Comparison of ENCODE assay signal across 15 cellular contexts in the genomic region with DNA sequence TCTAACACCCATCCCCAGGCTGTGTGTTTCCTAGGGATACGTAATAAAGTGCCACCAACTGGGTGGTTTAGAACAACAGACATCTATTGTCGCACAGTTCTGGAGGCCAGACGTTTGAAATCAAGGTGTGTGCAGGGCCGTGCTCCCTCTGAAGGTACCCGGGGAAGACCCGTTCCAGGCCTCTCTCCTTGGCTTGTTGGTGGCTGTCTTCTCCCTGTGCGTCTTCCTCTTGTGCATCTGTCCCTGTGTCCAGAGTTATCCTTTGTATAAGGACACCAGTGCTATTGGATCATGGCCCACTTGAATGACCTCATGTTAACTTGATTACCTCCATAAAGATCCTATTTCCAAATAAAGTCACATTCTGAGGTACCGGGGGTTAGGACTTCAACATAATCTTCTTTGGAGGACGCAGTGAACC. TPM values are rescaled to one million over a fixed set of nuclear protein-coding genes. Genes with fewer than 3 reads are reported as not detected.
A peak's percentile ranks its signal among the peaks of the same experiment; 100 is the strongest.
DNase-seq lines count a peak whose midpoint lies in the region; ATAC-seq and TF ChIP-seq lines count a peak whose summit lies in the region.
"Had no signal": no experiment of that assay in that cellular context is flagged by ENCODE, and none has a peak within 500 bp of the region (broad histone marks: within the 10 kb centered on the region; RNA-seq: fewer than 3 reads in every experiment).

No MANE protein-coding gene starts in this region.

- no peak overlapping the region for H3K4me3 Mint-ChIP-seq in activated T-helper 2 cell treated with anti-CD3 and anti-CD28 coated beads, Interferon-gamma antibody, Interleukin-2, Interleukin-4, amounts not matched to agents 10 μg/mL and 5 μg/mL and 100 μg/mL, durations not matched to agents 14 hours and 24 hours and 36 hours (ENCODE audit: low read depth)
- H3K4me3 Mint-ChIP-seq in neural progenitor cell (no peak overlapping the region), type B pancreatic cell (no peak overlapping the region)
- H3K4me3 Mint-ChIP-seq: activated T-helper 1 cell treated with anti-CD3 and anti-CD28 coated beads, Interleukin-12 subunit alpha, Interleukin-12 subunit beta, Interleukin-2, Interleukin-4 antibody, amounts not matched to agents 30 ng/mL and 10 ng/mL and 1 ng/mL, durations not matched to agents 14 hours and 24 hours and 36 hours had no signal

- no peak overlapping the region for H3K9ac ChIP-seq in neural progenitor cell

- H4K20me1 ChIP-seq in neural progenitor cell (ENCODE audit: low read depth): no peaks in the 10 kb centered on the region

- H2AFZ ChIP-seq in neural progenitor cell (replicated peaks): peak overlapping the region; percentile 37

- no peaks in the 10 kb centered on the region for H3K9me3 Mint-ChIP-seq in activated T-helper 2 cell treated with anti-CD3 and anti-CD28 coated beads, Interferon-gamma antibody, Interleukin-2, Interleukin-4, amounts not matched to agents 10 μg/mL and 5 μg/mL and 100 μg/mL, durations not matched to agents 14 hours and 24 hours and 36 hours
- no peaks in the 10 kb centered on the region for H3K9me3 Mint-ChIP-seq in neural progenitor cell
- no peaks in the 10 kb centered on the region for H3K9me3 Mint-ChIP-seq in type B pancreatic cell
- H3K9me3 Mint-ChIP-seq: activated T-helper 1 cell treated with anti-CD3 and anti-CD28 coated beads, Interleukin-12 subunit alpha, Interleukin-12 subunit beta, Interleukin-2, Interleukin-4 antibody, amounts not matched to agents 30 ng/mL and 10 ng/mL and 1 ng/mL, durations not matched to agents 14 hours and 24 hours and 36 hours had no signal

- H3K27ac Mint-ChIP-seq in activated T-helper 2 cell treated with anti-CD3 and anti-CD28 coated beads, Interferon-gamma antibody, Interleukin-2, Interleukin-4, amounts not matched to agents 10 μg/mL and 5 μg/mL and 100 μg/mL, durations not matched to agents 14 hours and 24 hours and 36 hours: peak overlapping the region; percentile 40
- H3K27ac Mint-ChIP-seq in neural progenitor cell: no peak overlapping the region
- H3K27ac Mint-ChIP-seq in type B pancreatic cell: no peak overlapping the region
- H3K27ac Mint-ChIP-seq: activated T-helper 1 cell treated with anti-CD3 and anti-CD28 coated beads, Interleukin-12 subunit alpha, Interleukin-12 subunit beta, Interleukin-2, Interleukin-4 antibody, amounts not matched to agents 30 ng/mL and 10 ng/mL and 1 ng/mL, durations not matched to agents 14 hours and 24 hours and 36 hours had no signal

- H3K27me3 Mint-ChIP-seq in activated T-helper 2 cell treated with anti-CD3 and anti-CD28 coated beads, Interferon-gamma antibody, Interleukin-2, Interleukin-4, amounts not matched to agents 10 μg/mL and 5 μg/mL and 100 μg/mL, durations not matched to agents 14 hours and 24 hours and 36 hours (ENCODE audit: low read depth): no peaks in the 10 kb centered on the region
- H3K27me3 Mint-ChIP-seq in neural progenitor cell (ENCODE audit: insufficient read depth, low read depth) (peaks cover 3% of the 10 kb centered on the region), type B pancreatic cell (no peaks in the 10 kb centered on the region)

- H3K36me3 ChIP-seq in left ventricle myocardium inferior: no peaks in the 10 kb centered on the region
- H3K36me3 ChIP-seq in neural progenitor cell: no peaks in the 10 kb centered on the region
- no peaks in the 10 kb centered on the region for H3K36me3 ChIP-seq in suprapubic skin

- H3K9me3 ChIP-seq in left ventricle myocardium inferior (replicated peaks) (no peaks in the 10 kb centered on the region), neural progenitor cell (ENCODE audit: low read depth) (no peaks in the 10 kb centered on the region), suprapubic skin (no peaks in the 10 kb centered on the region)

- peaks cover 25% of the 10 kb centered on the region for H3K4me1 Mint-ChIP-seq in activated T-helper 2 cell treated with anti-CD3 and anti-CD28 coated beads, Interferon-gamma antibody, Interleukin-2, Interleukin-4, amounts not matched to agents 10 μg/mL and 5 μg/mL and 100 μg/mL, durations not matched to agents 14 hours and 24 hours and 36 hours (ENCODE audit: low read depth)
- peaks cover 26% of the 10 kb centered on the region for H3K4me1 Mint-ChIP-seq in neural progenitor cell
- H3K4me1 Mint-ChIP-seq in type B pancreatic cell (ENCODE audit: unreplicated experiment): peaks cover 41% of the 10 kb centered on the region

- WGBS in suprapubic skin: 56% methylated on average over 9 of the region's 9 CpGs

- peak overlapping the region; percentile 39 for H3K4me3 ChIP-seq in left ventricle myocardium inferior
- H3K4me3 ChIP-seq in neural progenitor cell: no peak overlapping the region
- H3K4me3 ChIP-seq in suprapubic skin: no peak overlapping the region
- H3K4me3 ChIP-seq: dorsolateral prefrontal cortex had no signal

- TF ChIP-seq CTCF in left ventricle myocardium inferior (IDR thresholded peaks at IDR 0.05; ENCODE audit: borderline replicate concordance) (no peak), neural progenitor cell (IDR thresholded peaks at IDR 0.05) (no peak), suprapubic skin (IDR thresholded peaks at IDR 0.05) (no peak), type B pancreatic cell (conservative IDR thresholded peaks at IDR 0.05) (no peak)

- intact Hi-C loops in activated T-helper 2 cell treated with anti-CD3 and anti-CD28 coated beads, Interferon-gamma antibody, Interleukin-2, Interleukin-4, amounts not matched to agents 10 μg/mL and 5 μg/mL and 100 μg/mL, durations not matched to agents 14 hours and 24 hours and 36 hours (cut with micrococcal nuclease): no loop called here
- intact Hi-C loops in left ventricle myocardium inferior (cut with micrococcal nuclease): no loop called here

- no peak for TF ChIP-seq POLR2A in suprapubic skin (IDR thresholded peaks at IDR 0.05)

- no peaks in the 10 kb centered on the region for H3F3A ChIP-seq in neural progenitor cell (ENCODE audit: low read depth)

- peak overlapping the region; percentile 97 for H3K27ac ChIP-seq in left ventricle myocardium inferior (replicated peaks)
- H3K27ac ChIP-seq in neural progenitor cell: no peak overlapping the region
- peak overlapping the region; percentile 69 for H3K27ac ChIP-seq in suprapubic skin

- H3K36me3 Mint-ChIP-seq in activated T-helper 2 cell treated with anti-CD3 and anti-CD28 coated beads, Interferon-gamma antibody, Interleukin-2, Interleukin-4, amounts not matched to agents 10 μg/mL and 5 μg/mL and 100 μg/mL, durations not matched to agents 14 hours and 24 hours and 36 hours (ENCODE audit: low read depth): peaks cover 13% of the 10 kb centered on the region
- H3K36me3 Mint-ChIP-seq in neural progenitor cell (peaks cover 1% of the 10 kb centered on the region), type B pancreatic cell (no peaks in the 10 kb centered on the region)

- H3K4me2 ChIP-seq in neural progenitor cell: peak overlapping the region; percentile 40

- DNase-seq in activated T-helper 2 cell treated with anti-CD3 and anti-CD28 coated beads, Interferon-gamma antibody, Interleukin-2, Interleukin-4, amounts not matched to agents 10 μg/mL and 5 μg/mL and 100 μg/mL, durations not matched to agents 14 hours and 24 hours and 36 hours (ENCODE audit: low spot score): no peak
- no peak for DNase-seq in left ventricle myocardium inferior
- DNase-seq in neural progenitor cell (ENCODE audit: low spot score): no peak
- DNase-seq in suprapubic skin (ENCODE audit: low spot score in 2 of 2): no peak
- no peak for DNase-seq in type B pancreatic cell (ENCODE audit: extremely low spot score, unreplicated experiment)
- no peak for DNase-seq in stimulated activated CD4-positive, alpha-beta T cell treated with anti-CD3 and anti-CD28 coated beads, Interleukin-12 subunit alpha, Interleukin-12 subunit beta, amount 100 ng/mL, for 4 hours
- no peak for DNase-seq in T-helper 2 cell
- DNase-seq: activated CD4-positive, alpha-beta T cell treated with anti-CD3 and anti-CD28 coated beads, Interleukin-2, amount 50 U/mL, for 1 hour; dorsolateral prefrontal cortex; GF-D8; NCI-H2029; NCI-H748 treated with DMSO at 0.1 percent for 48 hours; stimulated activated CD4-positive, alpha-beta T cell treated with anti-CD3 and anti-CD28 coated beads, Interleukin-4, amount 100 ng/mL, for 24 hours had no signal

- TF ChIP-seq EP300 in suprapubic skin (IDR thresholded peaks at IDR 0.05): no peak

- no peak for ATAC-seq in HG03457 (IDR thresholded peaks at IDR 0.05; ENCODE audit: unreplicated experiment)

- H3K27me3 ChIP-seq in left ventricle myocardium inferior (ENCODE audit: low read depth) (no peaks in the 10 kb centered on the region), neural progenitor cell (no peaks in the 10 kb centered on the region), suprapubic skin (no peaks in the 10 kb centered on the region)
- H3K27me3 ChIP-seq: dorsolateral prefrontal cortex had no signal

- peaks cover 96% of the 10 kb centered on the region for H3K4me1 ChIP-seq in left ventricle myocardium inferior
- peaks cover 27% of the 10 kb centered on the region for H3K4me1 ChIP-seq in neural progenitor cell
- peaks cover 31% of the 10 kb centered on the region for H3K4me1 ChIP-seq in suprapubic skin

- no peaks in the 10 kb centered on the region for H3K79me2 ChIP-seq in neural progenitor cell (ENCODE audit: low read depth)

RNA-seq across cellular contexts. Expression of a gene that starts 15.6 kb away (rescaled TPM):
- 24.4 and 24.7 TPM in 2 replicates for total RNA-seq in activated T-helper 2 cell treated with anti-CD3 and anti-CD28 coated beads, Interferon-gamma antibody, Interleukin-2, Interleukin-4, amounts not matched to agents 10 μg/mL and 5 μg/mL and 100 μg/mL, durations not matched to agents 14 hours and 24 hours and 36 hours
- 52.8 TPM for total RNA-seq in left ventricle myocardium inferior
- 4.3 and 6.2 TPM in 2 replicates for total RNA-seq in neural progenitor cell (ENCODE audit: low replicate concordance)
- 1 to 10 TPM; 4.8 to 9.0 (median 6.7) TPM for total RNA-seq in suprapubic skin
- 10.8 and 24.8 TPM in 2 replicates for total RNA-seq in type B pancreatic cell (ENCODE audit: low replicate concordance)

RNA-seq across cellular contexts. Expression of a gene that starts 44.4 kb away (rescaled TPM):
- total RNA-seq in activated T-helper 2 cell treated with anti-CD3 and anti-CD28 coated beads, Interferon-gamma antibody, Interleukin-2, Interleukin-4, amounts not matched to agents 10 μg/mL and 5 μg/mL and 100 μg/mL, durations not matched to agents 14 hours and 24 hours and 36 hours: 177 and 182 TPM in 2 replicates
- total RNA-seq in left ventricle myocardium inferior (301 TPM), neural progenitor cell (ENCODE audit: low replicate concordance) (338 and 405 TPM in 2 replicates), suprapubic skin (10 to 100 TPM; 58.8 to 78.3 (median 62.1) TPM), type B pancreatic cell (ENCODE audit: low replicate concordance) (95.0 and 126 TPM in 2 replicates)

RNA-seq across cellular contexts. Expression of a gene that starts 57.5 kb away (rescaled TPM):
- total RNA-seq in activated T-helper 2 cell treated with anti-CD3 and anti-CD28 coated beads, Interferon-gamma antibody, Interleukin-2, Interleukin-4, amounts not matched to agents 10 μg/mL and 5 μg/mL and 100 μg/mL, durations not matched to agents 14 hours and 24 hours and 36 hours: 43.5 and 44.8 TPM in 2 replicates
- total RNA-seq in left ventricle myocardium inferior (52.7 TPM), neural progenitor cell (ENCODE audit: low replicate concordance) (13.2 and 16.7 TPM in 2 replicates), suprapubic skin (10 to 100 TPM; 12.2 to 37.4 (median 15.0) TPM), type B pancreatic cell (ENCODE audit: low replicate concordance) (26.8 and 40.8 TPM in 2 replicates)
